In the genomic region with DNA sequence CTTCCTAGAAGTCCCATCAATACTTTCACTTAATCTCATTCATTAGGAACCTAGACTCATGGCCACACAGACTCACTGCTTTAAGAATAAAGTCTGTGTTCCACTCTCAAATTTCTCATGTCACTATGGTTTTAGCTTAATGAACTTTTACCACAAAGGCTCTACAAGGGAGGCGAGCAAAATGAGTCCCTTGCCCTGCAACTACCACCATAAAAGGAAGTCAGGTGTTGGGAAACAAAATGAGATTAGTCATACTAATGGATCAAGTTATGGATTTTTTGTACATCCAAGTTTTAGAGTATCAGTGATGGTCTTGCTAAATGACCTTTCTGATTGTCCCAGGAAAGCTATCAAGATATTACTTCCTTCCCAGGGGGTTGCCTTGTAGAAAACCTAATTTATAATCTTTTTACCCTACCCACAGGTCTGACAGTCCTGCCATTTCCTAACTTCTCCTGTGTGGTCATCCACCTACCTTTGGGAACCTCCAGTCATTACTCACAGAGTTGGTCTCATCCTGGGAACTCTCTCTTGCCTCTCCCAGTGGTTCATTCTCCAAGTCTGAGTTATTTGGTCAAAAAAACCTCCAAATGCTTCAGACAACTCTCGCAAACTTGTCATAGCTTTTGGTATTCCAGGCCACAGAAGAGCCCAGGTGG, we compare ENCODE assay signal across 1 cellular context.
TF ChIP-seq lines count a peak whose summit lies in the region.

No MANE protein-coding gene starts in this region.

TF ChIP-seq in HepG2, 621 proteins besides CTCF, POLR2A, EP300 and RAD21 (continued from another document):
- TF ChIP-seq FOXP4 (CRISPR knock-in tag; IDR thresholded peaks at IDR 0.05) (no peak), ZNF841 (CRISPR knock-in tag; IDR thresholded peaks at IDR 0.05; ENCODE audit: borderline replicate concordance) (no peak), KMT2A (CRISPR knock-in tag; IDR thresholded peaks at IDR 0.05) (no peak), CEBPB (IDR thresholded peaks at IDR 0.05; ENCODE audit: borderline replicate concordance, low read depth, low read length) (0 out of 2 replicates have a peak, but pooled peaks have one; percentile 3), ZNF234 (CRISPR knock-in tag; conservative IDR thresholded peaks at IDR 0.05) (no peak), SCMH1 (CRISPR knock-in tag; IDR thresholded peaks at IDR 0.05; ENCODE audit: borderline replicate concordance) (no peak), RXRA (CRISPR knock-in tag; IDR thresholded peaks at IDR 0.05) (no peak), FOXA3 (CRISPR knock-in tag; IDR thresholded peaks at IDR 0.05) (no peak), ZNF670 (CRISPR knock-in tag; IDR thresholded peaks at IDR 0.05; ENCODE audit: borderline replicate concordance) (no peak), HNRNPUL1 (IDR thresholded peaks at IDR 0.05; ENCODE audit: low read depth, low read length) (no peak), ZBTB21 (CRISPR knock-in tag; IDR thresholded peaks at IDR 0.05) (no peak), ZNF446 (CRISPR knock-in tag; IDR thresholded peaks at IDR 0.05) (no peak), GABPA (IDR thresholded peaks at IDR 0.05; ENCODE audit: low read depth, low read length) (no peak), GABPA (CRISPR knock-in tag; IDR thresholded peaks at IDR 0.05; ENCODE audit: low read depth) (no peak), ZNF720 (CRISPR knock-in tag; IDR thresholded peaks at IDR 0.05) (no peak), SRF (IDR thresholded peaks at IDR 0.05; ENCODE audit: low read depth, low read length) (0 out of 2 replicates have a peak, but pooled peaks have one; percentile 38)
- TF ChIP-seq, protein P1, sequence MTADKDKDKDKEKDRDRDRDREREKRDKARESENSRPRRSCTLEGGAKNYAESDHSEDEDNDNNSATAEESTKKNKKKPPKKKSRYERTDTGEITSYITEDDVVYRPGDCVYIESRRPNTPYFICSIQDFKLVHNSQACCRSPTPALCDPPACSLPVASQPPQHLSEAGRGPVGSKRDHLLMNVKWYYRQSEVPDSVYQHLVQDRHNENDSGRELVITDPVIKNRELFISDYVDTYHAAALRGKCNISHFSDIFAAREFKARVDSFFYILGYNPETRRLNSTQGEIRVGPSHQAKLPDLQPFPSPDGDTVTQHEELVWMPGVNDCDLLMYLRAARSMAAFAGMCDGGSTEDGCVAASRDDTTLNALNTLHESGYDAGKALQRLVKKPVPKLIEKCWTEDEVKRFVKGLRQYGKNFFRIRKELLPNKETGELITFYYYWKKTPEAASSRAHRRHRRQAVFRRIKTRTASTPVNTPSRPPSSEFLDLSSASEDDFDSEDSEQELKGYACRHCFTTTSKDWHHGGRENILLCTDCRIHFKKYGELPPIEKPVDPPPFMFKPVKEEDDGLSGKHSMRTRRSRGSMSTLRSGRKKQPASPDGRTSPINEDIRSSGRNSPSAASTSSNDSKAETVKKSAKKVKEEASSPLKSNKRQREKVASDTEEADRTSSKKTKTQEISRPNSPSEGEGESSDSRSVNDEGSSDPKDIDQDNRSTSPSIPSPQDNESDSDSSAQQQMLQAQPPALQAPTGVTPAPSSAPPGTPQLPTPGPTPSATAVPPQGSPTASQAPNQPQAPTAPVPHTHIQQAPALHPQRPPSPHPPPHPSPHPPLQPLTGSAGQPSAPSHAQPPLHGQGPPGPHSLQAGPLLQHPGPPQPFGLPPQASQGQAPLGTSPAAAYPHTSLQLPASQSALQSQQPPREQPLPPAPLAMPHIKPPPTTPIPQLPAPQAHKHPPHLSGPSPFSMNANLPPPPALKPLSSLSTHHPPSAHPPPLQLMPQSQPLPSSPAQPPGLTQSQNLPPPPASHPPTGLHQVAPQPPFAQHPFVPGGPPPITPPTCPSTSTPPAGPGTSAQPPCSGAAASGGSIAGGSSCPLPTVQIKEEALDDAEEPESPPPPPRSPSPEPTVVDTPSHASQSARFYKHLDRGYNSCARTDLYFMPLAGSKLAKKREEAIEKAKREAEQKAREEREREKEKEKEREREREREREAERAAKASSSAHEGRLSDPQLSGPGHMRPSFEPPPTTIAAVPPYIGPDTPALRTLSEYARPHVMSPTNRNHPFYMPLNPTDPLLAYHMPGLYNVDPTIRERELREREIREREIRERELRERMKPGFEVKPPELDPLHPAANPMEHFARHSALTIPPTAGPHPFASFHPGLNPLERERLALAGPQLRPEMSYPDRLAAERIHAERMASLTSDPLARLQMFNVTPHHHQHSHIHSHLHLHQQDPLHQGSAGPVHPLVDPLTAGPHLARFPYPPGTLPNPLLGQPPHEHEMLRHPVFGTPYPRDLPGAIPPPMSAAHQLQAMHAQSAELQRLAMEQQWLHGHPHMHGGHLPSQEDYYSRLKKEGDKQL (CRISPR knock-in tag; IDR thresholded peaks at IDR 0.05; ENCODE audit: low read depth) = no peak
TF ChIP-seq in HepG2: peak in this region for 2.
